ENCODE assay signal across 1 cellular context in the genomic region with DNA sequence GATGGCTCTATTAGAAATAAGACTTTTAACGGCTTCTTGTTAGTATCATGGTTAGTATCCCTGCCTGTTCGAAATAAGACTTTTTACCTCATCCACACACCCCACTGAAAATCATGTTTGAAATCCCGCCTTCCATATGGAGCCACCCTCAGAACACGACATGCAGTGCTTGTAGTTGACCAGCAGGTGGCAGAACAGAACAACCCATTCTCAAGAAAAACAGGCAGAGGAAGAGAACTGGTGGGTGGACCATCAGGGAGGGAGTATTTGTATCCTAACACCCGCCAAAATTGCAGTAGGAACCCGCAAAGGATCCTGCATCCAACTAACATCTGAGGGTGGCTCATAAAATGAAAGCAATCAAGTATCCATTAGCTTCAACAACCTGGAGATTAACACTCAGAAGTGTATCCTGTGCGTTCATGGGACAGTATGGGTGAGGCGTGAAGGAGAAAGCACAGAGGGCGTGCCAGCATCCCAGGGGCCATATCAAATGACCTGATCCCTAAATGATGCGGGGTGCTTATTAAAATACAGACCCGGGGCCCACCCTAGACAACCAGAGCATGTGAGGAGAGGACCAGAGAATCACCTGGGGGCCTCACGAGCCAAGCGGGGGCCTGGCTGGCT.
TF ChIP-seq lines count a peak whose summit lies in the region.

No MANE protein-coding gene starts in this region.

TF ChIP-seq in HepG2, 621 proteins besides CTCF, POLR2A, EP300 and RAD21 (continued from another document and continues in another):
- TF ChIP-seq, protein P1, sequence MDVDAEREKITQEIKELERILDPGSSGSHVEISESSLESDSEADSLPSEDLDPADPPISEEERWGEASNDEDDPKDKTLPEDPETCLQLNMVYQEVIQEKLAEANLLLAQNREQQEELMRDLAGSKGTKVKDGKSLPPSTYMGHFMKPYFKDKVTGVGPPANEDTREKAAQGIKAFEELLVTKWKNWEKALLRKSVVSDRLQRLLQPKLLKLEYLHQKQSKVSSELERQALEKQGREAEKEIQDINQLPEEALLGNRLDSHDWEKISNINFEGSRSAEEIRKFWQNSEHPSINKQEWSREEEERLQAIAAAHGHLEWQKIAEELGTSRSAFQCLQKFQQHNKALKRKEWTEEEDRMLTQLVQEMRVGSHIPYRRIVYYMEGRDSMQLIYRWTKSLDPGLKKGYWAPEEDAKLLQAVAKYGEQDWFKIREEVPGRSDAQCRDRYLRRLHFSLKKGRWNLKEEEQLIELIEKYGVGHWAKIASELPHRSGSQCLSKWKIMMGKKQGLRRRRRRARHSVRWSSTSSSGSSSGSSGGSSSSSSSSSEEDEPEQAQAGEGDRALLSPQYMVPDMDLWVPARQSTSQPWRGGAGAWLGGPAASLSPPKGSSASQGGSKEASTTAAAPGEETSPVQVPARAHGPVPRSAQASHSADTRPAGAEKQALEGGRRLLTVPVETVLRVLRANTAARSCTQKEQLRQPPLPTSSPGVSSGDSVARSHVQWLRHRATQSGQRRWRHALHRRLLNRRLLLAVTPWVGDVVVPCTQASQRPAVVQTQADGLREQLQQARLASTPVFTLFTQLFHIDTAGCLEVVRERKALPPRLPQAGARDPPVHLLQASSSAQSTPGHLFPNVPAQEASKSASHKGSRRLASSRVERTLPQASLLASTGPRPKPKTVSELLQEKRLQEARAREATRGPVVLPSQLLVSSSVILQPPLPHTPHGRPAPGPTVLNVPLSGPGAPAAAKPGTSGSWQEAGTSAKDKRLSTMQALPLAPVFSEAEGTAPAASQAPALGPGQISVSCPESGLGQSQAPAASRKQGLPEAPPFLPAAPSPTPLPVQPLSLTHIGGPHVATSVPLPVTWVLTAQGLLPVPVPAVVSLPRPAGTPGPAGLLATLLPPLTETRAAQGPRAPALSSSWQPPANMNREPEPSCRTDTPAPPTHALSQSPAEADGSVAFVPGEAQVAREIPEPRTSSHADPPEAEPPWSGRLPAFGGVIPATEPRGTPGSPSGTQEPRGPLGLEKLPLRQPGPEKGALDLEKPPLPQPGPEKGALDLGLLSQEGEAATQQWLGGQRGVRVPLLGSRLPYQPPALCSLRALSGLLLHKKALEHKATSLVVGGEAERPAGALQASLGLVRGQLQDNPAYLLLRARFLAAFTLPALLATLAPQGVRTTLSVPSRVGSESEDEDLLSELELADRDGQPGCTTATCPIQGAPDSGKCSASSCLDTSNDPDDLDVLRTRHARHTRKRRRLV (CRISPR knock-in tag; IDR thresholded peaks at IDR 0.05) = no peak
- TF ChIP-seq SATB2 (CRISPR knock-in tag; IDR thresholded peaks at IDR 0.05) (no peak), KAT7 (CRISPR knock-in tag; IDR thresholded peaks at IDR 0.05; ENCODE audit: borderline replicate concordance) (no peak), TBX2 (CRISPR knock-in tag; IDR thresholded peaks at IDR 0.05; ENCODE audit: borderline replicate concordance) (0 out of 2 replicates have a peak, but pooled peaks have one; percentile 10), PRMT3 (CRISPR knock-in tag; IDR thresholded peaks at IDR 0.05; ENCODE audit: borderline replicate concordance, low read depth) (no peak), ZMYM3 (CRISPR knock-in tag; IDR thresholded peaks at IDR 0.05) (no peak), NR2F6 (IDR thresholded peaks at IDR 0.05) (no peak), NR2F6 (CRISPR knock-in tag; IDR thresholded peaks at IDR 0.05) (no peak), PCBP2 (optimal IDR thresholded peaks at IDR 0.05; ENCODE audit: low read depth, low read length, poor library complexity, severe bottlenecking) (no peak), ZNF816 (CRISPR knock-in tag; IDR thresholded peaks at IDR 0.05; ENCODE audit: borderline replicate concordance) (peak; percentile 42; the same call in 1 of the 2 replicates), SP4 (CRISPR knock-in tag; IDR thresholded peaks at IDR 0.05) (no peak), CC2D1A (CRISPR knock-in tag; IDR thresholded peaks at IDR 0.05) (no peak), KDM1A (CRISPR knock-in tag; IDR thresholded peaks at IDR 0.05) (no peak), ZNF282 (IDR thresholded peaks at IDR 0.05; ENCODE audit: partially characterized antibody) (no peak), ZMAT3 (CRISPR knock-in tag; conservative IDR thresholded peaks at IDR 0.05) (no peak), ZBTB7A (CRISPR knock-in tag; IDR thresholded peaks at IDR 0.05) (no peak), ADNP (CRISPR knock-in tag; IDR thresholded peaks at IDR 0.05) (no peak), SSRP1 (CRISPR knock-in tag; IDR thresholded peaks at IDR 0.05) (no peak), ZNF225 (CRISPR knock-in tag; IDR thresholded peaks at IDR 0.05) (no peak), MAF1 (CRISPR knock-in tag; IDR thresholded peaks at IDR 0.05; ENCODE audit: borderline replicate concordance) (no peak), ZNF776 (CRISPR knock-in tag; IDR thresholded peaks at IDR 0.05) (no peak), KLF12 (CRISPR knock-in tag; IDR thresholded peaks at IDR 0.05; ENCODE audit: borderline replicate concordance) (no peak), SIN3B (IDR thresholded peaks at IDR 0.05; ENCODE audit: low read length) (0 out of 2 replicates have a peak, but pooled peaks have one; percentile 43), ZFP90 (CRISPR knock-in tag; IDR thresholded peaks at IDR 0.05; ENCODE audit: borderline replicate concordance) (no peak)
- TF ChIP-seq, protein P2, sequence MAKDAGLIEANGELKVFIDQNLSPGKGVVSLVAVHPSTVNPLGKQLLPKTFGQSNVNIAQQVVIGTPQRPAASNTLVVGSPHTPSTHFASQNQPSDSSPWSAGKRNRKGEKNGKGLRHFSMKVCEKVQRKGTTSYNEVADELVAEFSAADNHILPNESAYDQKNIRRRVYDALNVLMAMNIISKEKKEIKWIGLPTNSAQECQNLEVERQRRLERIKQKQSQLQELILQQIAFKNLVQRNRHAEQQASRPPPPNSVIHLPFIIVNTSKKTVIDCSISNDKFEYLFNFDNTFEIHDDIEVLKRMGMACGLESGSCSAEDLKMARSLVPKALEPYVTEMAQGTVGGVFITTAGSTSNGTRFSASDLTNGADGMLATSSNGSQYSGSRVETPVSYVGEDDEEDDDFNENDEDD (CRISPR knock-in tag; IDR thresholded peaks at IDR 0.05; ENCODE audit: borderline replicate concordance) = peak; percentile 67; the same call in 1 of the 2 replicates
- TF ChIP-seq, protein P3, sequence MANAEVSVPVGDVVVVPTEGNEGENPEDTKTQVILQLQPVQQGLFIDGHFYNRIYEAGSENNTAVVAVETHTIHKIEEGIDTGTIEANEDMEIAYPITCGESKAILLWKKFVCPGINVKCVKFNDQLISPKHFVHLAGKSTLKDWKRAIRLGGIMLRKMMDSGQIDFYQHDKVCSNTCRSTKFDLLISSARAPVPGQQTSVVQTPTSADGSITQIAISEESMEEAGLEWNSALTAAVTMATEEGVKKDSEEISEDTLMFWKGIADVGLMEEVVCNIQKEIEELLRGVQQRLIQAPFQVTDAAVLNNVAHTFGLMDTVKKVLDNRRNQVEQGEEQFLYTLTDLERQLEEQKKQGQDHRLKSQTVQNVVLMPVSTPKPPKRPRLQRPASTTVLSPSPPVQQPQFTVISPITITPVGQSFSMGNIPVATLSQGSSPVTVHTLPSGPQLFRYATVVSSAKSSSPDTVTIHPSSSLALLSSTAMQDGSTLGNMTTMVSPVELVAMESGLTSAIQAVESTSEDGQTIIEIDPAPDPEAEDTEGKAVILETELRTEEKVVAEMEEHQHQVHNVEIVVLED (CRISPR knock-in tag; IDR thresholded peaks at IDR 0.05; ENCODE audit: borderline replicate concordance) = no peak
- TF ChIP-seq, protein P4, sequence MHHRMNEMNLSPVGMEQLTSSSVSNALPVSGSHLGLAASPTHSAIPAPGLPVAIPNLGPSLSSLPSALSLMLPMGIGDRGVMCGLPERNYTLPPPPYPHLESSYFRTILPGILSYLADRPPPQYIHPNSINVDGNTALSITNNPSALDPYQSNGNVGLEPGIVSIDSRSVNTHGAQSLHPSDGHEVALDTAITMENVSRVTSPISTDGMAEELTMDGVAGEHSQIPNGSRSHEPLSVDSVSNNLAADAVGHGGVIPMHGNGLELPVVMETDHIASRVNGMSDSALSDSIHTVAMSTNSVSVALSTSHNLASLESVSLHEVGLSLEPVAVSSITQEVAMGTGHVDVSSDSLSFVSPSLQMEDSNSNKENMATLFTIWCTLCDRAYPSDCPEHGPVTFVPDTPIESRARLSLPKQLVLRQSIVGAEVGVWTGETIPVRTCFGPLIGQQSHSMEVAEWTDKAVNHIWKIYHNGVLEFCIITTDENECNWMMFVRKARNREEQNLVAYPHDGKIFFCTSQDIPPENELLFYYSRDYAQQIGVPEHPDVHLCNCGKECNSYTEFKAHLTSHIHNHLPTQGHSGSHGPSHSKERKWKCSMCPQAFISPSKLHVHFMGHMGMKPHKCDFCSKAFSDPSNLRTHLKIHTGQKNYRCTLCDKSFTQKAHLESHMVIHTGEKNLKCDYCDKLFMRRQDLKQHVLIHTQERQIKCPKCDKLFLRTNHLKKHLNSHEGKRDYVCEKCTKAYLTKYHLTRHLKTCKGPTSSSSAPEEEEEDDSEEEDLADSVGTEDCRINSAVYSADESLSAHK (CRISPR knock-in tag; IDR thresholded peaks at IDR 0.05; ENCODE audit: borderline replicate concordance) = no peak
- TF ChIP-seq, protein P5, sequence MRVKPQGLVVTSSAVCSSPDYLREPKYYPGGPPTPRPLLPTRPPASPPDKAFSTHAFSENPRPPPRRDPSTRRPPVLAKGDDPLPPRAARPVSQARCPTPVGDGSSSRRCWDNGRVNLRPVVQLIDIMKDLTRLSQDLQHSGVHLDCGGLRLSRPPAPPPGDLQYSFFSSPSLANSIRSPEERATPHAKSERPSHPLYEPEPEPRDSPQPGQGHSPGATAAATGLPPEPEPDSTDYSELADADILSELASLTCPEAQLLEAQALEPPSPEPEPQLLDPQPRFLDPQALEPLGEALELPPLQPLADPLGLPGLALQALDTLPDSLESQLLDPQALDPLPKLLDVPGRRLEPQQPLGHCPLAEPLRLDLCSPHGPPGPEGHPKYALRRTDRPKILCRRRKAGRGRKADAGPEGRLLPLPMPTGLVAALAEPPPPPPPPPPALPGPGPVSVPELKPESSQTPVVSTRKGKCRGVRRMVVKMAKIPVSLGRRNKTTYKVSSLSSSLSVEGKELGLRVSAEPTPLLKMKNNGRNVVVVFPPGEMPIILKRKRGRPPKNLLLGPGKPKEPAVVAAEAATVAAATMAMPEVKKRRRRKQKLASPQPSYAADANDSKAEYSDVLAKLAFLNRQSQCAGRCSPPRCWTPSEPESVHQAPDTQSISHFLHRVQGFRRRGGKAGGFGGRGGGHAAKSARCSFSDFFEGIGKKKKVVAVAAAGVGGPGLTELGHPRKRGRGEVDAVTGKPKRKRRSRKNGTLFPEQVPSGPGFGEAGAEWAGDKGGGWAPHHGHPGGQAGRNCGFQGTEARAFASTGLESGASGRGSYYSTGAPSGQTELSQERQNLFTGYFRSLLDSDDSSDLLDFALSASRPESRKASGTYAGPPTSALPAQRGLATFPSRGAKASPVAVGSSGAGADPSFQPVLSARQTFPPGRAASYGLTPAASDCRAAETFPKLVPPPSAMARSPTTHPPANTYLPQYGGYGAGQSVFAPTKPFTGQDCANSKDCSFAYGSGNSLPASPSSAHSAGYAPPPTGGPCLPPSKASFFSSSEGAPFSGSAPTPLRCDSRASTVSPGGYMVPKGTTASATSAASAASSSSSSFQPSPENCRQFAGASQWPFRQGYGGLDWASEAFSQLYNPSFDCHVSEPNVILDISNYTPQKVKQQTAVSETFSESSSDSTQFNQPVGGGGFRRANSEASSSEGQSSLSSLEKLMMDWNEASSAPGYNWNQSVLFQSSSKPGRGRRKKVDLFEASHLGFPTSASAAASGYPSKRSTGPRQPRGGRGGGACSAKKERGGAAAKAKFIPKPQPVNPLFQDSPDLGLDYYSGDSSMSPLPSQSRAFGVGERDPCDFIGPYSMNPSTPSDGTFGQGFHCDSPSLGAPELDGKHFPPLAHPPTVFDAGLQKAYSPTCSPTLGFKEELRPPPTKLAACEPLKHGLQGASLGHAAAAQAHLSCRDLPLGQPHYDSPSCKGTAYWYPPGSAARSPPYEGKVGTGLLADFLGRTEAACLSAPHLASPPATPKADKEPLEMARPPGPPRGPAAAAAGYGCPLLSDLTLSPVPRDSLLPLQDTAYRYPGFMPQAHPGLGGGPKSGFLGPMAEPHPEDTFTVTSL (CRISPR knock-in tag; IDR thresholded peaks at IDR 0.05; ENCODE audit: borderline replicate concordance) = no peak
- TF ChIP-seq, protein P6, sequence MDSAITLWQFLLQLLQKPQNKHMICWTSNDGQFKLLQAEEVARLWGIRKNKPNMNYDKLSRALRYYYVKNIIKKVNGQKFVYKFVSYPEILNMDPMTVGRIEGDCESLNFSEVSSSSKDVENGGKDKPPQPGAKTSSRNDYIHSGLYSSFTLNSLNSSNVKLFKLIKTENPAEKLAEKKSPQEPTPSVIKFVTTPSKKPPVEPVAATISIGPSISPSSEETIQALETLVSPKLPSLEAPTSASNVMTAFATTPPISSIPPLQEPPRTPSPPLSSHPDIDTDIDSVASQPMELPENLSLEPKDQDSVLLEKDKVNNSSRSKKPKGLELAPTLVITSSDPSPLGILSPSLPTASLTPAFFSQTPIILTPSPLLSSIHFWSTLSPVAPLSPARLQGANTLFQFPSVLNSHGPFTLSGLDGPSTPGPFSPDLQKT (CRISPR knock-in tag; IDR thresholded peaks at IDR 0.05; ENCODE audit: borderline replicate concordance) = no peak
- TF ChIP-seq, protein P7, sequence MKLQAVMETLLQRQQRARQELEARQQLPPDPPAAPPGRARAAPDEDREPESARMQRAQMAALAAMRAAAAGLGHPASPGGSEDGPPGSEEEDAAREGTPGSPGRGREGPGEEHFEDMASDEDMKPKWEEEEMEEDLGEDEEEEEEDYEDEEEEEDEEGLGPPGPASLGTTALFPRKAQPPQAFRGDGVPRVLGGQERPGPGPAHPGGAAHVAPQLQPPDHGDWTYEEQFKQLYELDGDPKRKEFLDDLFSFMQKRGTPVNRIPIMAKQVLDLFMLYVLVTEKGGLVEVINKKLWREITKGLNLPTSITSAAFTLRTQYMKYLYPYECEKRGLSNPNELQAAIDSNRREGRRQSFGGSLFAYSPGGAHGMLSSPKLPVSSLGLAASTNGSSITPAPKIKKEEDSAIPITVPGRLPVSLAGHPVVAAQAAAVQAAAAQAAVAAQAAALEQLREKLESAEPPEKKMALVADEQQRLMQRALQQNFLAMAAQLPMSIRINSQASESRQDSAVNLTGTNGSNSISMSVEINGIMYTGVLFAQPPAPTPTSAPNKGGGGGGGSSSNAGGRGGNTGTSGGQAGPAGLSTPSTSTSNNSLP (IDR thresholded peaks at IDR 0.05; ENCODE audit: low read depth, low read length) = no peak
- TF ChIP-seq, protein P8, sequence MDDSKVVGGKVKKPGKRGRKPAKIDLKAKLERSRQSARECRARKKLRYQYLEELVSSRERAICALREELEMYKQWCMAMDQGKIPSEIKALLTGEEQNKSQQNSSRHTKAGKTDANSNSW (CRISPR knock-in tag; IDR thresholded peaks at IDR 0.05; ENCODE audit: borderline replicate concordance) = no peak
- TF ChIP-seq, protein P9, sequence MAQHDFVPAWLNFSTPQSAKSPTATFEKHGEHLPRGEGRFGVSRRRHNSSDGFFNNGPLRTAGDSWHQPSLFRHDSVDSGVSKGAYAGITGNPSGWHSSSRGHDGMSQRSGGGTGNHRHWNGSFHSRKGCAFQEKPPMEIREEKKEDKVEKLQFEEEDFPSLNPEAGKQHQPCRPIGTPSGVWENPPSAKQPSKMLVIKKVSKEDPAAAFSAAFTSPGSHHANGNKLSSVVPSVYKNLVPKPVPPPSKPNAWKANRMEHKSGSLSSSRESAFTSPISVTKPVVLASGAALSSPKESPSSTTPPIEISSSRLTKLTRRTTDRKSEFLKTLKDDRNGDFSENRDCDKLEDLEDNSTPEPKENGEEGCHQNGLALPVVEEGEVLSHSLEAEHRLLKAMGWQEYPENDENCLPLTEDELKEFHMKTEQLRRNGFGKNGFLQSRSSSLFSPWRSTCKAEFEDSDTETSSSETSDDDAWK (CRISPR knock-in tag; IDR thresholded peaks at IDR 0.05) = no peak
- TF ChIP-seq, protein P10, sequence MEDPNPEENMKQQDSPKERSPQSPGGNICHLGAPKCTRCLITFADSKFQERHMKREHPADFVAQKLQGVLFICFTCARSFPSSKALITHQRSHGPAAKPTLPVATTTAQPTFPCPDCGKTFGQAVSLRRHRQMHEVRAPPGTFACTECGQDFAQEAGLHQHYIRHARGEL (CRISPR knock-in tag; IDR thresholded peaks at IDR 0.05) = no peak
